In the genomic region with DNA sequence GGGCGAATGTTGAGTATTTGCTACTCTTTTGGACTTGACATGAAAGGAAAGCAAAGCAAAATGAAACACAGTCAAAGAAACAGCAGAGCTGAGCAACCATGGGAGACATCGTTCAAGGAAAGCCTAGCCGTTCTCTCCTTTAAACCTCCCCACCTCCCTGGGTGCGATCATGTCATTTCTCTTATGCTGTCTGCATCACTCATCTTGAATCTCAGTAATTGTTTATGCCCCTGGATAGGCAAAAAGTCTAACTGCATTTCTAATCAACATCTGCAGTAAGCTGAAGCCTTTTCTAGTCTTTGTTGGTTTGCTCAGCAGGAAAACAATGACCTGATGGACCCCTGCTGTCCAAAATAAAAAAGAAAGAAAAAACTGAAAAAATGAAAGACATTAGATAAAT, we compare ENCODE assay signal across 25 cellular contexts.
A peak's percentile ranks its signal among the peaks of the same experiment; 100 is the strongest.
DNase-seq lines count a peak whose midpoint lies in the region; ATAC-seq, FAIRE-seq and TF ChIP-seq lines count a peak whose summit lies in the region.
"Had no signal": no experiment of that assay in that cellular context is flagged by ENCODE, and none has a peak within 500 bp of the region (broad histone marks: within the 10 kb centered on the region; RNA-seq: fewer than 3 reads in every experiment).

No MANE protein-coding gene starts in this region.

- DNase-seq in NCI-H146 treated with DMSO at 0.1 percent for 48 hours (lab: John Stamatoyannopoulos, UW; ENCODE audit: unreplicated experiment) (peak; percentile 78), iPS-NIHi11 (ENCODE audit: low spot score) (peak; percentile 7), smooth muscle cell of the brain vasculature (ENCODE audit: low read depth, low spot score) (peak; percentile 49), kidney tubule cell (ENCODE audit: low spot score) (no peak), pancreas (no peak), cortex of kidney (lab: John Stamatoyannopoulos, UW) (no peak)
- DNase-seq: activated B cell treated with CpG ODN at 0.5 μM for 24 hours; activated CD8-positive, alpha-beta T cell treated with anti-CD3 and anti-CD28 coated beads for 36 hours; adrenal gland; AML-193; DMS79; heart right ventricle; HFFc6; NCI-H1092 treated with DMSO at 0.1 percent for 48 hours; NCI-H526; OCI-M1; stimulated activated CD4-positive, alpha-beta T cell treated with anti-CD3 and anti-CD28 coated beads, Interleukin-4, amount 100 ng/mL, for 24 hours; stimulated activated naive CD8-positive, alpha-beta T cell treated with anti-CD3 and anti-CD28 coated beads, Interleukin-15, Interleukin-2, amounts not matched to agents 100 U/mL and 50 U/mL, for 24 hours; T1000; transverse colon had no signal

- H3K36me3 ChIP-seq in pancreas: no peaks in the 10 kb centered on the region
- H3K36me3 ChIP-seq: adrenal gland, heart right ventricle, transverse colon had no signal

- ATAC-seq in pancreas: no peak
- ATAC-seq: activated CD8-positive, alpha-beta T cell treated with anti-CD3 and anti-CD28 coated beads for 36 hours; GM12878; heart right ventricle; Right ventricle myocardium inferior; stimulated activated naive CD8-positive, alpha-beta T cell treated with anti-CD3 and anti-CD28 coated beads, Interleukin-15, Interleukin-2, amounts not matched to agents 100 U/mL and 50 U/mL, for 24 hours had no signal

- H3K27me3 ChIP-seq in pancreas: no peaks in the 10 kb centered on the region
- H3K27me3 ChIP-seq: adrenal gland, heart right ventricle, transverse colon had no signal

- H3K4me3 Mint-ChIP-seq in brain: peak overlapping the region in 2 of 5 experiments; percentile 8 to 59
- H3K4me3 Mint-ChIP-seq: activated B cell treated with CpG ODN at 0.5 μM for 24 hours; activated CD8-positive, alpha-beta T cell treated with anti-CD3 and anti-CD28 coated beads for 36 hours; HFFc6 had no signal

- intact Hi-C loops in pancreas (cut with DNase I): no loop called here

- H3K27ac ChIP-seq in pancreas: no peak overlapping the region
- H3K27ac ChIP-seq: adrenal gland, epithelial cell of prostate, heart right ventricle, transverse colon had no signal

- H3K4me3 ChIP-seq in pancreas: no peak overlapping the region
- H3K4me3 ChIP-seq: adrenal gland, GM12878, heart right ventricle, transverse colon had no signal

- no peak for FAIRE-seq in pancreas (lab: Jason Lieb, UNC)
- FAIRE-seq: GM12878, islet of Langerhans had no signal

- no peaks in the 10 kb centered on the region for H3K9me3 ChIP-seq in pancreas
- H3K9me3 ChIP-seq: adrenal gland, heart right ventricle, transverse colon had no signal

- H3K4me1 Mint-ChIP-seq in brain: peaks cover 7% of the 10 kb centered on the region
- H3K4me1 Mint-ChIP-seq: activated B cell treated with CpG ODN at 0.5 μM for 24 hours had no signal

- no peaks in the 10 kb centered on the region for H3K36me3 Mint-ChIP-seq in brain

- peaks cover 3% of the 10 kb centered on the region for H3K27me3 Mint-ChIP-seq in brain
- H3K27me3 Mint-ChIP-seq: activated B cell treated with CpG ODN at 0.5 μM for 24 hours; activated CD8-positive, alpha-beta T cell treated with anti-CD3 and anti-CD28 coated beads for 36 hours had no signal

- H3K27ac Mint-ChIP-seq in brain: peak overlapping the region in 3 of 5 experiments; percentile 14 to 60 (median 56)
- H3K27ac Mint-ChIP-seq: activated B cell treated with CpG ODN at 0.5 μM for 24 hours; activated CD8-positive, alpha-beta T cell treated with anti-CD3 and anti-CD28 coated beads for 36 hours; HFFc6 had no signal

- no peaks in the 10 kb centered on the region for H3K4me1 ChIP-seq in pancreas
- H3K4me1 ChIP-seq: adrenal gland, heart right ventricle, transverse colon had no signal

- TF ChIP-seq CTCF in brain (conservative IDR thresholded peaks at IDR 0.05) (no peak), pancreas (IDR thresholded peaks at IDR 0.05) (no peak)

- 69 to 76% methylated on average over 4 of the region's 4 CpGs for WGBS in pancreas, 2 donors

- no peaks in the 10 kb centered on the region for H3K9me3 Mint-ChIP-seq in brain
- H3K9me3 Mint-ChIP-seq: activated B cell treated with CpG ODN at 0.5 μM for 24 hours; activated CD8-positive, alpha-beta T cell treated with anti-CD3 and anti-CD28 coated beads for 36 hours; HFFc6 had no signal

Comparison
In these comparisons a context has a peak if more than half of its experiments do, and no peak if none do; other contexts are left out.
1. DNase-seq: peak in NCI-H146 treated with DMSO at 0.1 percent for 48 hours (single experiment), iPS-NIHi11 (single experiment) and smooth muscle cell of the brain vasculature (single experiment); none in kidney tubule cell (single experiment), pancreas (0 of 6) and cortex of kidney (single experiment).